Comparison of ENCODE assay signal across 12 cellular contexts in the genomic region with DNA sequence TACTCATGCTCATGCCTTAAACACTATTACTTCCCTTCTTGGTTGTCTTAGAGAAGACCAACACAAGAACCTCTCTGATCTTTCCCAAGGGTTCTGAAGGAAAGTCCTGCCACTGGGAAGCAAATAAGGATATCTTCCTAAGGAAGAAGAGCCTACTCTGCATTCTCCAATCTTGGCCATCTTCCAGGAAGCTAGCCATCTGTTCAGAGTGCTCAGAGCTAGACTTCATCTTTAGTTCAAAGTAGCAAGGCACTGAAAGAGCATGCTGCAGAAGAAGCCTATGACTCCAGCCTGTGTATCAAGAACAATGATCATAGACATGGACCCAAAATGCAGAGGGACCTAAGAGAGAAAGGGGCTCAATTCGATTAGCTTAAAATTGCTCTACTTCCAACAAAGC.
"Had no signal": no experiment of that assay in that cellular context is flagged by ENCODE, and none has a peak within 500 bp of the region (broad histone marks: within the 10 kb centered on the region; RNA-seq: fewer than 3 reads in every experiment).

No MANE protein-coding gene starts in this region.

- H3K27me3 ChIP-seq: cardiac muscle cell, gastrocnemius medialis, thyroid gland had no signal

- ATAC-seq: gastrocnemius medialis, left lobe of liver had no signal

- DNase-seq: activated CD4-positive, alpha-beta T cell treated with anti-CD3 and anti-CD28 coated beads, Interleukin-2, amount 50 U/mL, for 4 hours; activated gamma-delta T cell; gastrocnemius medialis; head of caudate nucleus; occipital lobe; stimulated activated CD4-positive, alpha-beta T cell treated with anti-CD3 and anti-CD28 coated beads, Interleukin-12 subunit alpha, Interleukin-12 subunit beta, amount 100 ng/mL, for 4 hours; stimulated activated CD4-positive, alpha-beta T cell treated with anti-CD3 and anti-CD28 coated beads, Interleukin-1b, Interleukin-23, amount 100 ng/mL, for 48 hours; stimulated activated naive CD4-positive, alpha-beta T cell treated with Interleukin-2 at 50 U/mL for 16 hours; thyroid gland had no signal

- H3K27ac ChIP-seq: cardiac muscle cell, gastrocnemius medialis, thyroid gland had no signal

- H3K36me3 ChIP-seq: cardiac muscle cell, gastrocnemius medialis, thyroid gland had no signal

- H3K4me1 ChIP-seq: gastrocnemius medialis, thyroid gland had no signal

- H3K4me3 ChIP-seq: cardiac muscle cell, gastrocnemius medialis, lung, thyroid gland had no signal

- H3K9me3 ChIP-seq: gastrocnemius medialis, thyroid gland had no signal
